ENCODE assay signal across 1 cellular context in genomic region chr19:44684396-44684795, GRCh38.
TF ChIP-seq lines count a peak whose summit lies in the region.

No MANE protein-coding gene starts in this region.

TF ChIP-seq in H1, 55 proteins besides CTCF, POLR2A, EP300 and RAD21:
- peak; percentile 76; the same call in 1 of the 2 replicates for TF ChIP-seq KDM1A (IDR thresholded peaks at IDR 0.05; ENCODE audit: borderline replicate concordance, low read length)
